Comparison of ENCODE assay signal across 9 cellular contexts in genomic region chr3:58082047-58082446, GRCh38.
A peak's percentile ranks its signal among the peaks of the same experiment; 100 is the strongest.
DNase-seq lines count a peak whose midpoint lies in the region; ATAC-seq, FAIRE-seq and TF ChIP-seq lines count a peak whose summit lies in the region.
"Had no signal": no experiment of that assay in that cellular context is flagged by ENCODE, and none has a peak within 500 bp of the region (broad histone marks: within the 10 kb centered on the region; RNA-seq: fewer than 3 reads in every experiment).

No MANE protein-coding gene starts in this region.

- no peak for FAIRE-seq in small intestine (lab: Jason Lieb, UNC)

- H3K36me3 ChIP-seq in heart left ventricle (peaks cover 0 to 54% (median 27%) of the 10 kb centered on the region in 9 donors), right atrium auricular region (peaks cover 10% of the 10 kb centered on the region), tibial artery (peaks cover 7 to 52% (median 36%) of the 10 kb centered on the region in 3 donors), small intestine (ENCODE audit: control insufficient read depth in 2 of 2, insufficient read depth in 2 of 2, low read length in 2 of 2) (peaks cover 7 to 20% of the 10 kb centered on the region in 2 donors)

- H3K27ac ChIP-seq in heart left ventricle: peak overlapping the region in 11 of 12 donors; percentile 26 to 71 (median 47)
- peak overlapping the region in 1 of 2 donors; percentile 7 for H3K27ac ChIP-seq in right atrium auricular region
- peak overlapping the region; percentile 0 to 8 for H3K27ac ChIP-seq in tibial artery
- peak overlapping the region in 1 of 2 donors; percentile 0 for H3K27ac ChIP-seq in small intestine (ENCODE audit: low read depth in 1 of 2, low read length in 1 of 2)

- H3K4me1 ChIP-seq in heart left ventricle: peaks cover 0 to 33% (median 7%) of the 10 kb centered on the region in 12 donors
- H3K4me1 ChIP-seq in right atrium auricular region: no peaks in the 10 kb centered on the region
- peaks cover 0 to 32% (median 0%) of the 10 kb centered on the region in 4 donors for H3K4me1 ChIP-seq in tibial artery
- H3K4me1 ChIP-seq in small intestine (ENCODE audit: control insufficient read depth in 2 of 2, insufficient read depth in 1 of 2, low read depth in 1 of 2, low read length in 1 of 2): no peaks in the 10 kb centered on the region

- intact Hi-C loops in heart left ventricle (cut with DNase I): no loop called here
- intact Hi-C loops in activated CD4-positive, alpha-beta T cell treated with anti-CD3 and anti-CD28 coated beads, Interleukin-2, amount 10 ng/mL, durations not matched to agents 24 days and 14 days (cut with micrococcal nuclease): no loop called here
- intact Hi-C loops in tibial artery (cut with DNase I; ENCODE audit: low total_unique reads): no loop called here

- H3K4me1 Mint-ChIP-seq in activated CD4-positive, alpha-beta T cell treated with anti-CD3 and anti-CD28 coated beads, Interleukin-2, amount 10 ng/mL, durations not matched to agents 24 days and 14 days: peaks cover 30% of the 10 kb centered on the region
- H3K4me1 Mint-ChIP-seq in glutamatergic neuron (ENCODE audit: low read depth, unreplicated experiment): peaks cover 11% of the 10 kb centered on the region

- H3K4me3 Mint-ChIP-seq in activated CD4-positive, alpha-beta T cell treated with anti-CD3 and anti-CD28 coated beads, Interleukin-2, amount 10 ng/mL, durations not matched to agents 24 days and 14 days: peak overlapping the region; percentile 51
- H3K4me3 Mint-ChIP-seq in glutamatergic neuron (ENCODE audit: unreplicated experiment): no peak overlapping the region

- H3K9me3 Mint-ChIP-seq in activated CD4-positive, alpha-beta T cell treated with anti-CD3 and anti-CD28 coated beads, Interleukin-2, amount 10 ng/mL, durations not matched to agents 24 days and 14 days: no peaks in the 10 kb centered on the region
- H3K9me3 Mint-ChIP-seq in glutamatergic neuron (ENCODE audit: unreplicated experiment): no peaks in the 10 kb centered on the region

- no peak for TF ChIP-seq CTCF in heart left ventricle (IDR thresholded peaks at IDR 0.05)
- no peak for TF ChIP-seq CTCF in right atrium auricular region (IDR thresholded peaks at IDR 0.05)
- no peak for TF ChIP-seq CTCF in glutamatergic neuron (IDR thresholded peaks at IDR 0.05; ENCODE audit: partially characterized antibody, unreplicated experiment)
- no peak for TF ChIP-seq CTCF in tibial artery (IDR thresholded peaks at IDR 0.05)

- ATAC-seq in heart left ventricle: peak; percentile 53 to 84 (median 62)
- ATAC-seq: Panc1 had no signal

- WGBS in heart left ventricle, 4 donors: 38 to 48% (median 43%) methylated on average over 7 of the region's 7 CpGs
- 43 to 84% (median 83%) methylated on average over 7 of the region's 7 CpGs for WGBS in small intestine, 3 donors

- peaks cover 33% of the 10 kb centered on the region for H3K36me3 Mint-ChIP-seq in activated CD4-positive, alpha-beta T cell treated with anti-CD3 and anti-CD28 coated beads, Interleukin-2, amount 10 ng/mL, durations not matched to agents 24 days and 14 days (ENCODE audit: low read depth)
- peaks cover 7% of the 10 kb centered on the region for H3K36me3 Mint-ChIP-seq in glutamatergic neuron (ENCODE audit: unreplicated experiment)

- H3K9me3 ChIP-seq in heart left ventricle: no peaks in the 10 kb centered on the region
- H3K9me3 ChIP-seq in right atrium auricular region: no peaks in the 10 kb centered on the region
- no peaks in the 10 kb centered on the region for H3K9me3 ChIP-seq in tibial artery
- H3K9me3 ChIP-seq in small intestine (ENCODE audit: control insufficient read depth, low read depth): no peaks in the 10 kb centered on the region

- TF ChIP-seq POLR2A in heart left ventricle (IDR thresholded peaks at IDR 0.05): no peak

- peak overlapping the region; percentile 77 for H3K27ac Mint-ChIP-seq in activated CD4-positive, alpha-beta T cell treated with anti-CD3 and anti-CD28 coated beads, Interleukin-2, amount 10 ng/mL, durations not matched to agents 24 days and 14 days
- peak overlapping the region; percentile 30 for H3K27ac Mint-ChIP-seq in glutamatergic neuron (ENCODE audit: unreplicated experiment)

- H3K27me3 Mint-ChIP-seq in activated CD4-positive, alpha-beta T cell treated with anti-CD3 and anti-CD28 coated beads, Interleukin-2, amount 10 ng/mL, durations not matched to agents 24 days and 14 days: no peaks in the 10 kb centered on the region
- H3K27me3 Mint-ChIP-seq in glutamatergic neuron (ENCODE audit: unreplicated experiment): peaks cover 3% of the 10 kb centered on the region

- H3K27me3 ChIP-seq in heart left ventricle (no peaks in the 10 kb centered on the region), right atrium auricular region (no peaks in the 10 kb centered on the region), tibial artery (no peaks in the 10 kb centered on the region), small intestine (ENCODE audit: control insufficient read depth in 2 of 2, insufficient read depth in 2 of 2, low read length in 2 of 2) (no peaks in the 10 kb centered on the region)

- DNase-seq in heart left ventricle: peak in 2 of 5 donors; percentile 35 to 43
- DNase-seq in right atrium auricular region (ENCODE audit: low spot score): no peak
- peak; percentile 76 for DNase-seq in activated CD4-positive, alpha-beta T cell treated with anti-CD3 and anti-CD28 coated beads, Interleukin-2, amount 10 ng/mL, durations not matched to agents 24 days and 14 days
- peak; percentile 24 for DNase-seq in glutamatergic neuron
- DNase-seq in tibial artery: peak in 1 of 2 donors; percentile 41
- DNase-seq in DMS53 treated with DMSO at 0.1 percent for 48 hours (lab: John Stamatoyannopoulos, UW; ENCODE audit: unreplicated experiment): no peak
- no peak for DNase-seq in small intestine
- no peak for DNase-seq in NCI-H2227 treated with DMSO at 0.1 percent for 48 hours (lab: John Stamatoyannopoulos, UW)

- no peak overlapping the region for H3K4me3 ChIP-seq in heart left ventricle
- no peak overlapping the region for H3K4me3 ChIP-seq in right atrium auricular region
- no peak overlapping the region for H3K4me3 ChIP-seq in tibial artery
- H3K4me3 ChIP-seq in small intestine (ENCODE audit: low read depth in 1 of 2, low read length in 2 of 2): no peak overlapping the region

Comparison
In these comparisons a context has a peak if more than half of its experiments do, and no peak if none do; other contexts are left out.
1. DNase-seq: peak in activated CD4-positive, alpha-beta T cell treated with anti-CD3 and anti-CD28 coated beads, Interleukin-2, amount 10 ng/mL, durations not matched to agents 24 days and 14 days (single experiment) and glutamatergic neuron (single experiment); none in right atrium auricular region (single experiment), DMS53 treated with DMSO at 0.1 percent for 48 hours (single experiment), small intestine (single experiment) and NCI-H2227 treated with DMSO at 0.1 percent for 48 hours (single experiment).